In genomic region chr18:48007955-48008701, GRCh38 we compare ENCODE assay signal across 8 cellular contexts.
DNase-seq lines count a peak whose midpoint lies in the region; ATAC-seq and TF ChIP-seq lines count a peak whose summit lies in the region.

No MANE protein-coding gene starts in this region.

- peak; percentile 97 for TF ChIP-seq CTCF in endothelial cell (IDR thresholded peaks at IDR 0.05; ENCODE audit: unreplicated experiment)

- no peak overlapping the region for H3K27ac Mint-ChIP-seq in activated CD4-positive, alpha-beta memory T cell treated with anti-CD3 and anti-CD28 coated beads for 36 hours
- peak overlapping the region; percentile 85 for H3K27ac Mint-ChIP-seq in endothelial cell (ENCODE audit: unreplicated experiment)

- no peaks in the 10 kb centered on the region for H3K9me3 Mint-ChIP-seq in activated CD4-positive, alpha-beta memory T cell treated with anti-CD3 and anti-CD28 coated beads for 36 hours
- H3K9me3 Mint-ChIP-seq in endothelial cell (ENCODE audit: unreplicated experiment) = no peaks in the 10 kb centered on the region

- peaks cover 8% of the 10 kb centered on the region for H3K27me3 ChIP-seq in mucosa of stomach (ENCODE audit: control insufficient read depth, insufficient read depth, low read length)

- intact Hi-C loops in activated CD4-positive, alpha-beta memory T cell treated with anti-CD3 and anti-CD28 coated beads for 36 hours (cut with micrococcal nuclease) = no loop called here

- ATAC-seq in GM21723 (IDR thresholded peaks at IDR 0.05; ENCODE audit: unreplicated experiment) = peak; percentile 57
- no peak for ATAC-seq in GM21528 (IDR thresholded peaks at IDR 0.05; ENCODE audit: low FRiP score, unreplicated experiment)

- peak overlapping the region; percentile 49 for H3K4me3 Mint-ChIP-seq in activated CD4-positive, alpha-beta memory T cell treated with anti-CD3 and anti-CD28 coated beads for 36 hours
- peak overlapping the region; percentile 81 for H3K4me3 Mint-ChIP-seq in endothelial cell (ENCODE audit: unreplicated experiment)

- H3K27me3 Mint-ChIP-seq in activated CD4-positive, alpha-beta memory T cell treated with anti-CD3 and anti-CD28 coated beads for 36 hours = peaks cover 26% of the 10 kb centered on the region
- peaks cover 7% of the 10 kb centered on the region for H3K27me3 Mint-ChIP-seq in endothelial cell (ENCODE audit: unreplicated experiment)

- H3K36me3 ChIP-seq in mucosa of stomach (ENCODE audit: control insufficient read depth, insufficient read depth, low read length) = no peaks in the 10 kb centered on the region

- H3K4me1 Mint-ChIP-seq in activated CD4-positive, alpha-beta memory T cell treated with anti-CD3 and anti-CD28 coated beads for 36 hours (ENCODE audit: low read depth) = no peaks in the 10 kb centered on the region
- peaks cover 15% of the 10 kb centered on the region for H3K4me1 Mint-ChIP-seq in endothelial cell (ENCODE audit: unreplicated experiment)

- DNase-seq in DMS114 treated with DMSO at 0.1 percent for 48 hours (lab: John Stamatoyannopoulos, UW; ENCODE audit: unreplicated experiment) = peak; percentile 28
- DNase-seq in NCI-H2171 (lab: John Stamatoyannopoulos, UW) = peak; percentile 19
- peak; percentile 43 for DNase-seq in activated CD4-positive, alpha-beta memory T cell treated with anti-CD3 and anti-CD28 coated beads for 36 hours
- DNase-seq in endothelial cell (ENCODE audit: low spot score) = peak; percentile 82
- peak in 4 of 6 experiments; percentile 23 to 50 (median 44) for DNase-seq in stimulated activated naive CD4-positive, alpha-beta T cell (lab: John Stamatoyannopoulos, UW)

- H3K36me3 Mint-ChIP-seq in activated CD4-positive, alpha-beta memory T cell treated with anti-CD3 and anti-CD28 coated beads for 36 hours = no peaks in the 10 kb centered on the region
- H3K36me3 Mint-ChIP-seq in endothelial cell (ENCODE audit: low read depth, unreplicated experiment) = no peaks in the 10 kb centered on the region

- CTCF ChIA-PET in activated CD4-positive, alpha-beta memory T cell treated with anti-CD3 and anti-CD28 coated beads for 36 hours (lab: Charles Lee) = interaction anchor here (0.7 to 2.7 kb wide), 16 partner anchors 8 to 1874 kb away, joined by 3 to 15 read pairs (median 3); partner anchors contain the start of gene SMAD2

- H3K9ac ChIP-seq in mucosa of stomach (ENCODE audit: low read length) = peak overlapping the region; percentile 56

- H3K4me3 ChIP-seq in mucosa of stomach (ENCODE audit: low read length) = no peak overlapping the region

- POLR2A ChIA-PET in activated CD4-positive, alpha-beta memory T cell treated with anti-CD3 and anti-CD28 coated beads for 36 hours (lab: Charles Lee) = no interaction called here

- H3K4me1 ChIP-seq in mucosa of stomach (ENCODE audit: control insufficient read depth, insufficient read depth, low read length) = peaks cover 3% of the 10 kb centered on the region

- H3K9me3 ChIP-seq in mucosa of stomach (ENCODE audit: control insufficient read depth, low read length) = no peaks in the 10 kb centered on the region

Comparison
In these comparisons a context has a peak if more than half of its experiments do, and no peak if none do; other contexts are left out.
1. DNase-seq: peak in every context shown above with its lines; median percentile 82 in endothelial cell; 44 in stimulated activated naive CD4-positive, alpha-beta T cell; 43 in activated CD4-positive, alpha-beta memory T cell treated with anti-CD3 and anti-CD28 coated beads for 36 hours; 28 in DMS114 treated with DMSO at 0.1 percent for 48 hours; 19 in NCI-H2171.